ENCODE assay signal across 12 cellular contexts in genomic region chr12:88432536-88433462, GRCh38.
DNase-seq lines count a peak whose midpoint lies in the region; ATAC-seq, FAIRE-seq and TF ChIP-seq lines count a peak whose summit lies in the region.
"Had no signal": no experiment of that assay in that cellular context is flagged by ENCODE, and none has a peak within 500 bp of the region (broad histone marks: within the 10 kb centered on the region; RNA-seq: fewer than 3 reads in every experiment).

No MANE protein-coding gene starts in this region.

- no peaks in the 10 kb centered on the region for H3K27me3 Mint-ChIP-seq in activated CD4-positive, alpha-beta T cell treated with anti-CD3 and anti-CD28 coated beads, Interleukin-2, amount 10 ng/mL, durations not matched to agents 7 days and 5 days

- FAIRE-seq in D721Med (lab: Jason Lieb, UNC) = no peak

- no peaks in the 10 kb centered on the region for H3K79me2 ChIP-seq in OCI-LY3 (ENCODE audit: low read length)

- H3K27ac ChIP-seq in OCI-LY3 (ENCODE audit: low read length) (peak overlapping the region; percentile 98), lung (ENCODE audit: low read depth in 1 of 2, low read length in 1 of 2) (no peak overlapping the region)

- no peaks in the 10 kb centered on the region for H3K4me1 Mint-ChIP-seq in activated CD4-positive, alpha-beta T cell treated with anti-CD3 and anti-CD28 coated beads, Interleukin-2, amount 10 ng/mL, durations not matched to agents 7 days and 5 days

- H3K4me1 ChIP-seq in OCI-LY3 (ENCODE audit: low read length) = peaks cover 51% of the 10 kb centered on the region
- H3K4me1 ChIP-seq in lung (ENCODE audit: control insufficient read depth in 2 of 2, insufficient read depth in 2 of 2, low read length in 2 of 2) = peaks cover 0 to 1% of the 10 kb centered on the region in 2 donors

- peak; percentile 26 for DNase-seq in AG20443 (ENCODE audit: low spot score)
- DNase-seq in fibroblast of mammary gland (ENCODE audit: low read depth) = peak; percentile 72
- DNase-seq in lung (ENCODE audit: low spot score) = peak; percentile 43
- DNase-seq in D721Med (ENCODE audit: insufficient read length, low spot score) = no peak
- no peak for DNase-seq in activated CD4-positive, alpha-beta T cell treated with anti-CD3 and anti-CD28 coated beads, Interleukin-2, amount 10 ng/mL, durations not matched to agents 7 days and 5 days
- no peak for DNase-seq in activated gamma-delta T cell treated with Interleukin-2 at 50 U/mL for 16 hours
- no peak for DNase-seq in C1 segment of cervical spinal cord (lab: John Stamatoyannopoulos, UW)
- DNase-seq: activated CD8-positive, alpha-beta T cell treated with anti-CD3 and anti-CD28 coated beads, Interleukin-2, amount 10 ng/mL, durations not matched to agents 7 days and 5 days; NCI-H2081 treated with DMSO at 0.1 percent for 48 hours; NCI-H82; spleen had no signal

- WGBS in lung, 2 donors = 75 to 77% methylated on average over 9 of the region's 9 CpGs

- H3K4me2 ChIP-seq in OCI-LY3 (ENCODE audit: low read length) = peak overlapping the region; percentile 78

- H3K27me3 ChIP-seq in OCI-LY3 (ENCODE audit: low read depth, low read length) (no peaks in the 10 kb centered on the region), lung (ENCODE audit: control insufficient read depth, insufficient read depth) (no peaks in the 10 kb centered on the region)
- H3K27me3 ChIP-seq: spleen had no signal

- H3K36me3 ChIP-seq in OCI-LY3 (replicated peaks; ENCODE audit: low read depth, low read length) = peaks cover 20% of the 10 kb centered on the region
- no peaks in the 10 kb centered on the region for H3K36me3 ChIP-seq in lung (ENCODE audit: control insufficient read depth in 2 of 2, insufficient read depth in 2 of 2, low read length in 2 of 2)
- H3K36me3 ChIP-seq: spleen had no signal

- no peak overlapping the region for H3K27ac Mint-ChIP-seq in activated CD4-positive, alpha-beta T cell treated with anti-CD3 and anti-CD28 coated beads, Interleukin-2, amount 10 ng/mL, durations not matched to agents 7 days and 5 days
- H3K27ac Mint-ChIP-seq: activated CD8-positive, alpha-beta T cell treated with anti-CD3 and anti-CD28 coated beads, Interleukin-2, amount 10 ng/mL, durations not matched to agents 7 days and 5 days had no signal

- no peaks in the 10 kb centered on the region for H3K36me3 Mint-ChIP-seq in activated CD4-positive, alpha-beta T cell treated with anti-CD3 and anti-CD28 coated beads, Interleukin-2, amount 10 ng/mL, durations not matched to agents 7 days and 5 days (ENCODE audit: low read depth)

- H3K9ac ChIP-seq in OCI-LY3 (ENCODE audit: low read length) = peak overlapping the region; percentile 61

- H3K9me3 ChIP-seq in OCI-LY3 (ENCODE audit: insufficient read depth, low read length) (peaks cover 9% of the 10 kb centered on the region; the same call in 1 of the 2 replicates), lung (ENCODE audit: control insufficient read depth in 2 of 2, insufficient read depth in 1 of 2, low read length in 1 of 2) (no peaks in the 10 kb centered on the region)

- H4K20me1 ChIP-seq in OCI-LY3 (ENCODE audit: insufficient read depth, low read length) = no peaks in the 10 kb centered on the region

- CTCF ChIA-PET in activated CD4-positive, alpha-beta T cell treated with anti-CD3 and anti-CD28 coated beads, Interleukin-2, amount 10 ng/mL, durations not matched to agents 7 days and 5 days (lab: Charles Lee) = no interaction called here

- TF ChIP-seq CTCF in OCI-LY3 (IDR thresholded peaks at IDR 0.05; ENCODE audit: low read depth, low read length) (no peak), fibroblast of mammary gland (conservative IDR thresholded peaks at IDR 0.05; ENCODE audit: control insufficient read depth, insufficient read depth, low read depth, low read length) (no peak), lung (IDR thresholded peaks at IDR 0.05; ENCODE audit: control extremely low read depth, extremely low read depth) (no peak), D721Med (IDR thresholded peaks at IDR 0.05; ENCODE audit: insufficient read depth, missing control alignments) (no peak)

- POLR2A ChIA-PET in activated CD4-positive, alpha-beta T cell treated with anti-CD3 and anti-CD28 coated beads, Interleukin-2, amount 10 ng/mL, durations not matched to agents 7 days and 5 days (lab: Charles Lee) = no interaction called here

- peak; percentile 42 for ATAC-seq in lung (ENCODE audit: insufficient read depth, low FRiP score)
- ATAC-seq: activated CD8-positive, alpha-beta T cell treated with anti-CD3 and anti-CD28 coated beads, Interleukin-2, amount 10 ng/mL, durations not matched to agents 7 days and 5 days had no signal

- H2AFZ ChIP-seq in OCI-LY3 (ENCODE audit: low read depth, low read length) = peak overlapping the region; percentile 70; the same call in 1 of the 2 replicates

- H3K4me3 ChIP-seq in OCI-LY3 (ENCODE audit: low read length) (peak overlapping the region; percentile 50), fibroblast of mammary gland (ENCODE audit: control insufficient read depth, low read depth, low read length) (no peak overlapping the region), lung (no peak overlapping the region)
- H3K4me3 ChIP-seq: spleen had no signal

- no peak overlapping the region for H3K4me3 Mint-ChIP-seq in activated CD4-positive, alpha-beta T cell treated with anti-CD3 and anti-CD28 coated beads, Interleukin-2, amount 10 ng/mL, durations not matched to agents 7 days and 5 days
- H3K4me3 Mint-ChIP-seq: activated CD8-positive, alpha-beta T cell treated with anti-CD3 and anti-CD28 coated beads, Interleukin-2, amount 10 ng/mL, durations not matched to agents 7 days and 5 days had no signal

- peaks cover 2% of the 10 kb centered on the region for H3K9me3 Mint-ChIP-seq in activated CD4-positive, alpha-beta T cell treated with anti-CD3 and anti-CD28 coated beads, Interleukin-2, amount 10 ng/mL, durations not matched to agents 7 days and 5 days

Comparison
In these comparisons a context has a peak if more than half of its experiments do, and no peak if none do; other contexts are left out.
1. DNase-seq: peak in AG20443 (single experiment), fibroblast of mammary gland (single experiment) and lung (single experiment); none in D721Med (single experiment), activated CD4-positive, alpha-beta T cell treated with anti-CD3 and anti-CD28 coated beads, Interleukin-2, amount 10 ng/mL, durations not matched to agents 7 days and 5 days (single experiment), activated gamma-delta T cell treated with Interleukin-2 at 50 U/mL for 16 hours (single experiment) and C1 segment of cervical spinal cord (0 of 14).